14 cellular contexts compared by ENCODE assay signal in genomic region chr1:156523801-156524480, GRCh38. TPM values are rescaled to one million over a fixed set of nuclear protein-coding genes. Genes with fewer than 3 reads are reported as not detected.
DNase-seq lines count a peak whose midpoint lies in the region; ATAC-seq and TF ChIP-seq lines count a peak whose summit lies in the region.
"Had no signal": no experiment of that assay in that cellular context is flagged by ENCODE, and none has a peak within 500 bp of the region (broad histone marks: within the 10 kb centered on the region; RNA-seq: fewer than 3 reads in every experiment).

No MANE protein-coding gene starts in this region.

- no peaks in the 10 kb centered on the region for H3K9me3 ChIP-seq in CD8-positive, alpha-beta memory T cell (ENCODE audit: low read length)
- H3K9me3 ChIP-seq in SU-DHL-6 (ENCODE audit: insufficient read depth, low read length) = no peaks in the 10 kb centered on the region
- H3K9me3 ChIP-seq: Caco-2, sigmoid colon had no signal

- peaks cover 31% of the 10 kb centered on the region for H3K4me1 ChIP-seq in CD8-positive, alpha-beta memory T cell (ENCODE audit: insufficient read depth, low read length)
- H3K4me1 ChIP-seq: Caco-2 had no signal

- H3K4me3 ChIP-seq in CD8-positive, alpha-beta memory T cell (ENCODE audit: low read length) = peak overlapping the region; percentile 27
- H3K4me3 ChIP-seq in SU-DHL-6 (ENCODE audit: insufficient read depth, low read length, poor library complexity, severe bottlenecking) = peak overlapping the region; percentile 28
- H3K4me3 ChIP-seq: sigmoid colon had no signal

- no peak for DNase-seq in CD8-positive, alpha-beta memory T cell
- DNase-seq in immature natural killer cell (no peak), T1000 (lab: John Stamatoyannopoulos, UW) (no peak)
- DNase-seq in stimulated activated CD4-positive, alpha-beta T cell treated with anti-CD3 and anti-CD28 coated beads, Interleukin-4, amount 100 ng/mL, for 1 hour = no peak
- DNase-seq: amygdala, Caco-2, NCI-H1436, NCI-H510A, sigmoid colon had no signal

- POLR2A ChIA-PET in CD8-positive, alpha-beta memory T cell (lab: Charles Lee) = interaction anchor here (0.9 to 2.0 kb wide), 4 partner anchors 19 to 67 kb away, joined by 3 to 12 read pairs (median 6); partner anchors contain the start of gene NAXE

- no peaks in the 10 kb centered on the region for H3K27me3 ChIP-seq in CD8-positive, alpha-beta memory T cell (ENCODE audit: insufficient read depth, low read length, poor library complexity, severe bottlenecking)
- H3K27me3 ChIP-seq in SU-DHL-6 (ENCODE audit: low read length) = no peaks in the 10 kb centered on the region
- H3K27me3 ChIP-seq: sigmoid colon had no signal

- no peaks in the 10 kb centered on the region for H3K36me3 Mint-ChIP-seq in CD8-positive, alpha-beta memory T cell
- no peaks in the 10 kb centered on the region for H3K36me3 Mint-ChIP-seq in immature natural killer cell

- no peaks in the 10 kb centered on the region for H3K36me3 ChIP-seq in CD8-positive, alpha-beta memory T cell (ENCODE audit: insufficient read depth, low read length)
- H3K36me3 ChIP-seq in SU-DHL-6 (ENCODE audit: low read length) = no peaks in the 10 kb centered on the region
- H3K36me3 ChIP-seq: sigmoid colon had no signal

- peaks cover 0 to 1% of the 10 kb centered on the region in 2 donors for H3K27me3 Mint-ChIP-seq in CD8-positive, alpha-beta memory T cell
- H3K27me3 Mint-ChIP-seq in immature natural killer cell (ENCODE audit: low read depth in 3 of 3) = peaks cover 0 to 4% (median 3%) of the 10 kb centered on the region in 3 donors

- ATAC-seq in HG02610 (IDR thresholded peaks at IDR 0.05; ENCODE audit: unreplicated experiment) (peak; percentile 16), GM18868 (IDR thresholded peaks at IDR 0.05; ENCODE audit: unreplicated experiment) (no peak)

- peak overlapping the region; percentile 49 for H3K9ac ChIP-seq in SU-DHL-6 (ENCODE audit: low read length)

- no peaks in the 10 kb centered on the region for H3K9me2 ChIP-seq in SU-DHL-6 (replicated peaks; ENCODE audit: insufficient read depth, low read length)

- H3K4me2 ChIP-seq in SU-DHL-6 (ENCODE audit: low read depth, low read length, poor library complexity, severe bottlenecking) = peak overlapping the region; percentile 58

- H3K9me3 Mint-ChIP-seq in CD8-positive, alpha-beta memory T cell = no peaks in the 10 kb centered on the region
- no peaks in the 10 kb centered on the region for H3K9me3 Mint-ChIP-seq in immature natural killer cell
- H3K9me3 Mint-ChIP-seq: neural crest cell had no signal

- peaks cover 32 to 44% (median 33%) of the 10 kb centered on the region in 3 donors for H3K4me1 Mint-ChIP-seq in CD8-positive, alpha-beta memory T cell
- peaks cover 24 to 33% of the 10 kb centered on the region in 2 donors for H3K4me1 Mint-ChIP-seq in immature natural killer cell

- peak overlapping the region in 4 of 7 donors; percentile 47 to 72 (median 54) for H3K4me3 Mint-ChIP-seq in CD8-positive, alpha-beta memory T cell
- peak overlapping the region in 4 of 5 donors; percentile 64 to 73 (median 68) for H3K4me3 Mint-ChIP-seq in immature natural killer cell
- H3K4me3 Mint-ChIP-seq: neural crest cell had no signal

- peak overlapping the region; percentile 49 for H3K27ac ChIP-seq in CD8-positive, alpha-beta memory T cell (ENCODE audit: low read depth, low read length)
- H3K27ac ChIP-seq in SU-DHL-6 (ENCODE audit: low read depth, low read length) = peak overlapping the region; percentile 93
- H3K27ac ChIP-seq: sigmoid colon, VCaP had no signal

- CTCF ChIA-PET in CD8-positive, alpha-beta memory T cell (lab: Charles Lee) = interaction anchor here (0.8 to 2.8 kb wide), 5 partner anchors 9 to 138 kb away, joined by 3 to 16 read pairs (median 9); partner anchors contain the start of gene MEF2D

- no peak for TF ChIP-seq CTCF in SU-DHL-6 (IDR thresholded peaks at IDR 0.05; ENCODE audit: insufficient read depth, low read length, poor library complexity, severe bottlenecking)

- peaks cover 16% of the 10 kb centered on the region for H3F3A ChIP-seq in SU-DHL-6 (ENCODE audit: insufficient read depth)

- H2AFZ ChIP-seq in SU-DHL-6 (ENCODE audit: low read depth, low read length, severe bottlenecking) = peak overlapping the region; percentile 82

- H3K79me2 ChIP-seq in SU-DHL-6 (ENCODE audit: insufficient read depth, low read length) = no peaks in the 10 kb centered on the region

- H3K27ac Mint-ChIP-seq in CD8-positive, alpha-beta memory T cell = peak overlapping the region; percentile 32 to 93 (median 84)
- peak overlapping the region; percentile 71 to 95 (median 88) for H3K27ac Mint-ChIP-seq in immature natural killer cell

- H4K20me1 ChIP-seq in SU-DHL-6 (ENCODE audit: low read depth, low read length) = no peaks in the 10 kb centered on the region

RNA-seq across cellular contexts. Expression of gene MEF2D, which starts 23.4 kb away (rescaled TPM):
- 10 to 100 TPM; 32.9 to 35.4 TPM for total RNA-seq in CD8-positive, alpha-beta memory T cell
- 19.2 TPM for polyA plus RNA-seq in CD8-positive, alpha-beta memory T cell
- polyA plus RNA-seq in immature natural killer cell = 10 to 100 TPM in 1 of 3 donors, 1 to 10 TPM in 2; 5.0 to 22.8 (median 6.0) TPM

RNA-seq across cellular contexts. Expression of gene IQGAP3, which starts 48.4 kb away (rescaled TPM):
- 1 to 10 TPM; 4.4 to 4.7 TPM for total RNA-seq in CD8-positive, alpha-beta memory T cell
- not detected for polyA plus RNA-seq in CD8-positive, alpha-beta memory T cell
- not detected for polyA plus RNA-seq in immature natural killer cell

RNA-seq across cellular contexts. Expression of gene TTC24, which starts 55.6 kb away (rescaled TPM):
- 1 to 10 TPM; 7.3 to 7.4 TPM for total RNA-seq in CD8-positive, alpha-beta memory T cell
- 2.3 TPM for polyA plus RNA-seq in CD8-positive, alpha-beta memory T cell
- polyA plus RNA-seq in immature natural killer cell = 1 to 10 TPM in 1 of 3 donors, under 1 TPM in 2; 0.40 to 1.1 (median 0.72) TPM
- total RNA-seq: Caco-2, neural crest cell, sigmoid colon had no signal
